ENCODE assay signal across 23 cellular contexts in the genomic region with DNA sequence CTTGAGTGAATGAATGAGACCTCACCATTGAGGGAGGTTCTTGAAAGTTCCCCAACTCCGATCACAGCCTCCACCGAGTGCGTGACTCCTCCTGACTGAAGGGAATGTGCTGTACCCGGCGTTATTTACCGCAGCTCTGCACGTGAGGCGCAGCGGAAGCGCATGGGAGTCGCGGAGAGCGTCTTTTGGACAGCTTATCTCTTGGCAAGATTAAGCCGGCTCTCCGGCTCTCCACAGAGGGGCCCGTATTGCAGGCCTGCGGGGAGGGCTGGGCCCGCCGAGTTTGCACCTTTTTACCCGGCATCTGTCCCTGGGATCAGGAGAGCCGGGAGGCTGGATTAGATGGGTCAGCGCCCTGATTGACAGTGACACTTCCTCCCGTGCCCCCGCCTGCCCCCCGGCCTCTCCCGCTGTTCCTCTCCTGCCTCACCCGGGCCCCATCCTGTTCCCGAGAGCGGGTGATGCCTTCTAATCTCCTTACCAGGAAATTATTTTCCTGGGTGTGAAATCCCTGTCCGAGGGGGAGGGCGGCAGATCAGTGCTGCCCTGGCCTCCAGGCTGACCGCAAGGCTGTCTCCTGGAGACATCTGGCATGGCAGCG.
DNase-seq lines count a peak whose midpoint lies in the region; ATAC-seq, FAIRE-seq and TF ChIP-seq lines count a peak whose summit lies in the region.
"Had no signal": no experiment of that assay in that cellular context is flagged by ENCODE, and none has a peak within 500 bp of the region (broad histone marks: within the 10 kb centered on the region; RNA-seq: fewer than 3 reads in every experiment).

No MANE protein-coding gene starts in this region.

- H2BK120ac ChIP-seq in mesenchymal stem cell (ENCODE audit: low read depth, low read length) = no peak overlapping the region

- no peak overlapping the region for H2BK12ac ChIP-seq in mesenchymal stem cell (ENCODE audit: low read length in 2 of 2)

- no peak overlapping the region for H4K8ac ChIP-seq in mesenchymal stem cell (ENCODE audit: low read length)

- H3K4me2 ChIP-seq in mesenchymal stem cell (ENCODE audit: low read length, poor library complexity, severe bottlenecking) = no peak overlapping the region
- H3K4me2 ChIP-seq: GM23338 had no signal

- no peak for TF ChIP-seq CTCF in heart left ventricle (IDR thresholded peaks at IDR 0.05)

- ATAC-seq in Right ventricle myocardium inferior (peak; percentile 44), heart left ventricle (peak; percentile 25 to 73 (median 58)), esophagus mucosa (no peak), HG02759 (IDR thresholded peaks at IDR 0.05; ENCODE audit: unreplicated experiment) (no peak)
- ATAC-seq: activated CD8-positive, alpha-beta memory T cell treated with anti-CD3 and anti-CD28 coated beads, Interleukin-2, amount 10 ng/mL, durations not matched to agents 7 days and 5 days; activated T-cell treated with anti-CD3 and anti-CD28 coated beads, Interleukin-2, amount 50 U/mL, for 72 hours; left lobe of liver; natural killer cell; stimulated activated naive CD8-positive, alpha-beta T cell treated with anti-CD3 and anti-CD28 coated beads, Interleukin-15, amount 100 ng/mL, for 72 hours had no signal

- H3K79me1 ChIP-seq in mesenchymal stem cell (replicated peaks; ENCODE audit: low read length, poor library complexity, severe bottlenecking) = no peaks in the 10 kb centered on the region

- H2BK5ac ChIP-seq in mesenchymal stem cell (ENCODE audit: low read depth, low read length, poor library complexity, severe bottlenecking) = no peak overlapping the region

- H3K36me3 ChIP-seq in heart left ventricle (no peaks in the 10 kb centered on the region), mesenchymal stem cell (ENCODE audit: control insufficient read depth in 1 of 2, insufficient read depth in 2 of 2, low read depth in 1 of 2, low read length in 2 of 2) (no peaks in the 10 kb centered on the region)
- H3K36me3 ChIP-seq: sigmoid colon, tibial artery had no signal

- H3K27me3 ChIP-seq in heart left ventricle (peaks cover 0 to 29% (median 0%) of the 10 kb centered on the region in 9 donors), mesenchymal stem cell (ENCODE audit: control insufficient read depth in 1 of 2, insufficient read depth in 1 of 2, low read length in 2 of 2) (peaks cover 84 to 95% of the 10 kb centered on the region in 2 experiments)

- H3K23ac ChIP-seq in mesenchymal stem cell (ENCODE audit: low read length in 2 of 2) = no peak overlapping the region

- intact Hi-C loops in Right ventricle myocardium inferior (cut with DNase I) = no loop called here
- intact Hi-C loops in cardiac septum (cut with DNase I) = no loop called here
- intact Hi-C loops in heart left ventricle (cut with DNase I) = loop anchor here in 1 of 10 donors (10.0 kb wide), 1 partner anchor 177 kb away; a partner anchor contains a TSS

- H3K18ac ChIP-seq in mesenchymal stem cell (ENCODE audit: low read depth in 1 of 2, low read length in 2 of 2) = no peak overlapping the region

- H4K91ac ChIP-seq in mesenchymal stem cell (ENCODE audit: low read length) = no peak overlapping the region

- no peak for TF ChIP-seq POLR2A in heart left ventricle (IDR thresholded peaks at IDR 0.05)

- H3K4me1 ChIP-seq in heart left ventricle (peaks cover 0 to 38% (median 20%) of the 10 kb centered on the region in 12 donors), mesenchymal stem cell (ENCODE audit: control insufficient read depth, insufficient read depth, low read depth, low read length) (peaks cover 3% of the 10 kb centered on the region)
- H3K4me1 ChIP-seq: sigmoid colon had no signal

- no peak overlapping the region for H2BK15ac ChIP-seq in mesenchymal stem cell (ENCODE audit: low read depth, poor library complexity, severe bottlenecking)

- H3K27ac ChIP-seq in heart left ventricle = peak overlapping the region in 3 of 12 donors; percentile 31 to 64 (median 56)
- no peak overlapping the region for H3K27ac ChIP-seq in mesenchymal stem cell (ENCODE audit: low read length, poor library complexity, severe bottlenecking)
- H3K27ac ChIP-seq: coronary artery, sigmoid colon, tibial artery had no signal

- FAIRE-seq in urothelium cell line (lab: Jason Lieb, UNC) = no peak

- 9 to 22% (median 18%) methylated on average over 14 to 33 of the region's 33 CpGs for WGBS in heart left ventricle, 4 donors
- 32% methylated on average over 33 of the region's 33 CpGs for WGBS in mesenchymal stem cell

- H3K9me3 ChIP-seq in heart left ventricle = no peaks in the 10 kb centered on the region
- no peaks in the 10 kb centered on the region for H3K9me3 ChIP-seq in mesenchymal stem cell (ENCODE audit: control insufficient read depth, low read length)
- H3K9me3 ChIP-seq: sigmoid colon, tibial artery had no signal

- no peak overlapping the region for H3K4me3 ChIP-seq in heart left ventricle
- H3K4me3 ChIP-seq in mesenchymal stem cell (ENCODE audit: insufficient read depth in 1 of 2, low read depth in 1 of 2, low read length in 2 of 2) = no peak overlapping the region
- H3K4me3 ChIP-seq: coronary artery, GM23338, sigmoid colon, tibial artery had no signal

- no peak overlapping the region for H2AFZ ChIP-seq in mesenchymal stem cell (ENCODE audit: low read depth, low read length)
- H2AFZ ChIP-seq: GM23338 had no signal

- no peak overlapping the region for H3K4ac ChIP-seq in mesenchymal stem cell (ENCODE audit: low read depth in 1 of 2, low read length in 2 of 2)

- no peak overlapping the region for H2AK5ac ChIP-seq in mesenchymal stem cell (ENCODE audit: low read length, severe bottlenecking)

- H3K14ac ChIP-seq in mesenchymal stem cell (ENCODE audit: low read length in 2 of 2) = no peak overlapping the region

- peak; percentile 62 for DNase-seq in Right ventricle myocardium inferior (ENCODE audit: missing footprints)
- DNase-seq in cardiac septum (ENCODE audit: low spot score) = no peak
- DNase-seq in heart left ventricle = peak in 2 of 5 donors; percentile 58 to 59
- peak; percentile 76 for DNase-seq in mesenchymal stem cell
- DNase-seq in urothelium cell line (ENCODE audit: low spot score) = no peak
- no peak for DNase-seq in OCI-M1 (lab: John Stamatoyannopoulos, UW)
- DNase-seq: activated CD4-positive, alpha-beta T cell treated with anti-CD3 and anti-CD28 coated beads, Interleukin-2, amount 50 U/mL, for 1 hour; activated CD8-positive, alpha-beta memory T cell treated with anti-CD3 and anti-CD28 coated beads, Interleukin-2, amount 10 ng/mL, durations not matched to agents 7 days and 5 days; activated naive CD4-positive, alpha-beta T cell treated with anti-CD3 and anti-CD28 coated beads for 36 hours; activated T-cell treated with anti-CD3 and anti-CD28 coated beads, Interleukin-2, amount 50 U/mL, for 72 hours; amniotic stem cell; GF-D8; HFFc6; Kasumi-1; natural killer cell; sigmoid colon; stimulated activated naive CD8-positive, alpha-beta T cell treated with anti-CD3 and anti-CD28 coated beads, Interleukin-15, amount 100 ng/mL, for 72 hours; tibial artery had no signal

- no peak overlapping the region for H3K9ac ChIP-seq in mesenchymal stem cell (ENCODE audit: low read length)

Comparison
In these comparisons a context has a peak if more than half of its experiments do, and no peak if none do; other contexts are left out.
1. DNase-seq: peak in Right ventricle myocardium inferior (single experiment) and mesenchymal stem cell (single experiment); none in cardiac septum (single experiment), urothelium cell line (single experiment) and OCI-M1 (single experiment).
2. ATAC-seq: peak in Right ventricle myocardium inferior (single experiment) and heart left ventricle (4 of 4); none in esophagus mucosa (single experiment) and HG02759 (single experiment).